8 cellular contexts compared by ENCODE assay signal in the genomic region with DNA sequence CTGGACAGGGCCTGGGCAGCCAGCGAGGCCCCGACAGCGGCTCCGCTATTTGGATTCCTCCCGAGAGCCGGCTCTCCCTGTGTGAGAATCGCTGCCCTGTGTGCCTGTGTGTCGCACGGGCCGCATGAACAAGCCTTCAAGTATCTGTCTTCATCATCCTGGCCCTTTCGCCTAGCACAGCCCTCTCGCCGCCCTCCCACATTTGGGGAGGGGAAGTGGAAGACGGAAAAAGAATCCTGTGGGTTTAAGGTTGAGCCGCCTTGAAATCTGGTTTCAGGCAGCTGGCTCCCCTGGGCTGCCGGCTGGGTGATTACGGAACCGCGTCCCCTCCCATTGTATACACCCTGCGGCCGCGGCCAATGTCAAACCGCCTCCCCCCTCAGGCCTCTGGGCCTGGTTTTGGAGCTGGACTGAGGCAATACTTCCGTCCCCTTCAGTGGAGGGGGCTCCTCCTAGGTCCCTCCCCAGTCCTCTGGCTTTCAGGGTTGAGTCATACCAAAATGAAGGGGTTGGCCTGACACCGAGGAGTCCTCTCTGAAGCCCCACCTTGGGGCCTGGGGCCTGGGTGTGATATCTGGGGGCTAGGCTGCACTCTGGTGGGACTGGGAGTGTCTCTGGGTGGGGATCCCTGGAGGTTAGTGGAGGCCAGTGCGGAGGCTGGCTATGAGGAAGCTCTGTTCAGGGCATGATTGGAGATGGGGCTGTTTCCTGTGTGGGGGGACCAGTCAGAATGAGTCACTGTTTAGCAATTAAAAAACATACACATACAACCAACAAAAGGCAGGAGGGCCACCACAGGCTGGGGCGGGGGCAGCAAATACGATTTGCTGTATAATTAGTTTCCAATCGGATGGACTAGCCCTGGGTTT. TPM values are rescaled to one million over a fixed set of nuclear protein-coding genes. Genes with fewer than 3 reads are reported as not detected.
DNase-seq lines count a peak whose midpoint lies in the region; ATAC-seq, FAIRE-seq and TF ChIP-seq lines count a peak whose summit lies in the region.

No MANE protein-coding gene starts in this region.

- intact Hi-C loops in kidney (cut with DNase I) = no loop called here

- peaks cover 42% of the 10 kb centered on the region for H3K4me1 ChIP-seq in ES-I3 (ENCODE audit: insufficient read depth, low read length)
- peaks cover 33 to 45% of the 10 kb centered on the region in 2 donors for H3K4me1 ChIP-seq in kidney (ENCODE audit: control insufficient read depth in 1 of 2, insufficient read depth in 1 of 2, low read depth in 1 of 2, low read length in 2 of 2)

- FAIRE-seq in bronchial epithelial cell (lab: Jason Lieb, UNC) = no peak
- no peak for FAIRE-seq in kidney (lab: Jason Lieb, UNC)

- ATAC-seq in GM21825 (IDR thresholded peaks at IDR 0.05; ENCODE audit: unreplicated experiment) = peak; percentile 27

- H3K27ac ChIP-seq in WERI-Rb-1 (peak overlapping the region; percentile 95), kidney (ENCODE audit: low read depth in 2 of 2, low read length in 2 of 2) (peak overlapping the region; percentile 97 to 99)

- DNase-seq in LoVo (ENCODE audit: low spot score) = peak; percentile 88
- peak; percentile 62 for DNase-seq in WERI-Rb-1
- DNase-seq in bronchial epithelial cell (ENCODE audit: low read depth) = peak; percentile 95
- DNase-seq in kidney = peak; percentile 98
- DNase-seq in stimulated activated CD4-positive, alpha-beta T cell treated with anti-CD3 and anti-CD28 coated beads, Interleukin-12 subunit alpha, Interleukin-12 subunit beta, amount 100 ng/mL, for 48 hours (ENCODE audit: low read depth in 2 of 3, low spot score in 1 of 3) = peak; percentile 65 to 70 (median 66)
- no peak for DNase-seq in NCI-H1105 (lab: John Stamatoyannopoulos, UW)

- peak overlapping the region; percentile 84 for H3K9ac ChIP-seq in ES-I3 (ENCODE audit: low read depth, low read length)
- peak overlapping the region; percentile 81 to 97 for H3K9ac ChIP-seq in kidney (ENCODE audit: low read length in 2 of 2)

- H3K27me3 ChIP-seq in WERI-Rb-1 (ENCODE audit: insufficient read depth, low read depth, severe bottlenecking) (no peaks in the 10 kb centered on the region), bronchial epithelial cell (ENCODE audit: control insufficient read depth, insufficient read depth, low read length) (no peaks in the 10 kb centered on the region)

- H3K4me3 ChIP-seq in WERI-Rb-1 (ENCODE audit: low read depth, low read length) (peak overlapping the region; percentile 85), bronchial epithelial cell (ENCODE audit: low read depth, low read length) (peak overlapping the region; percentile 91), kidney (ENCODE audit: low read length in 2 of 2) (peak overlapping the region; percentile 78 to 97)

- TF ChIP-seq CTCF in WERI-Rb-1 (IDR thresholded peaks at IDR 0.05; ENCODE audit: low read depth, low read length) (no peak), bronchial epithelial cell (IDR thresholded peaks at IDR 0.05; ENCODE audit: insufficient read depth, low read length, severe bottlenecking) (no peak), kidney (IDR thresholded peaks at IDR 0.05; ENCODE audit: borderline replicate concordance, extremely low read depth, insufficient read depth) (no peak)

- no peaks in the 10 kb centered on the region for H3K36me3 ChIP-seq in ES-I3 (ENCODE audit: insufficient read depth, low read length)
- peaks cover 16% of the 10 kb centered on the region for H3K36me3 ChIP-seq in WERI-Rb-1
- H3K36me3 ChIP-seq in bronchial epithelial cell (ENCODE audit: control insufficient read depth, insufficient read depth, low read length) = peaks cover 1% of the 10 kb centered on the region
- H3K36me3 ChIP-seq in kidney (ENCODE audit: control insufficient read depth in 1 of 2, insufficient read depth in 2 of 2, low read length in 2 of 2) = peaks cover 4 to 12% of the 10 kb centered on the region in 2 donors

- no peaks in the 10 kb centered on the region for H3K9me3 ChIP-seq in ES-I3 (ENCODE audit: control insufficient read depth, insufficient read depth, low read length)
- H3K9me3 ChIP-seq in WERI-Rb-1 (ENCODE audit: severe bottlenecking) = no peaks in the 10 kb centered on the region
- no peaks in the 10 kb centered on the region for H3K9me3 ChIP-seq in kidney (ENCODE audit: control insufficient read depth in 1 of 2, low read length in 2 of 2)

RNA-seq across cellular contexts. Expression of gene TRIM8, which starts 1.7 kb away (rescaled TPM):
- total RNA-seq in bronchial epithelial cell = 31.1 and 41.2 TPM in 2 replicates
- 198 TPM for total RNA-seq in kidney
- 160 TPM for polyA plus RNA-seq in kidney (ENCODE audit: insufficient read depth, low read depth, low replicate concordance)
